Comparison of ENCODE assay signal across 8 cellular contexts in genomic region chr22:28801845-28802594, GRCh38. TPM values are rescaled to one million over a fixed set of nuclear protein-coding genes. Genes with fewer than 3 reads are reported as not detected.
A peak's percentile ranks its signal among the peaks of the same experiment; 100 is the strongest.
DNase-seq lines count a peak whose midpoint lies in the region; ATAC-seq and TF ChIP-seq lines count a peak whose summit lies in the region.

No MANE protein-coding gene starts in this region.

- H3K4me3 Mint-ChIP-seq in activated naive CD4-positive, alpha-beta T cell treated with anti-CD3 and anti-CD28 coated beads, Interleukin-2, amount 10 ng/mL, durations not matched to agents 7 days and 5 days = peak overlapping the region; percentile 84
- H3K4me3 Mint-ChIP-seq in WTC11 = peak overlapping the region; percentile 51

- H3K4me1 ChIP-seq in thyroid gland = peaks cover 19 to 26% of the 10 kb centered on the region in 2 donors

- POLR2A ChIA-PET in WTC11 (lab: Charles Lee) = no interaction called here

- peak overlapping the region; percentile 91 for H3K27ac Mint-ChIP-seq in activated naive CD4-positive, alpha-beta T cell treated with anti-CD3 and anti-CD28 coated beads, Interleukin-2, amount 10 ng/mL, durations not matched to agents 7 days and 5 days
- H3K27ac Mint-ChIP-seq in WTC11 = peak overlapping the region; percentile 87

- H3K27me3 ChIP-seq in thyroid gland = no peaks in the 10 kb centered on the region

- H3K4me3 ChIP-seq in thyroid gland (replicated peaks in 1 of 3) = peak overlapping the region in 2 of 3 donors; percentile 7 to 95

- 43 to 52% methylated on average over 14 of the region's 14 CpGs for WGBS in thyroid gland, 2 donors

- TF ChIP-seq CTCF in WTC11 (IDR thresholded peaks at IDR 0.05) (no peak), thyroid gland (IDR thresholded peaks at IDR 0.05) (no peak)

- ATAC-seq in WTC11 (no peak), left colon (peak; percentile 12), GM18498 (IDR thresholded peaks at IDR 0.05; ENCODE audit: unreplicated experiment) (no peak), HG03565 (IDR thresholded peaks at IDR 0.05; ENCODE audit: unreplicated experiment) (no peak)

- peaks cover 61% of the 10 kb centered on the region for H3K36me3 Mint-ChIP-seq in activated naive CD4-positive, alpha-beta T cell treated with anti-CD3 and anti-CD28 coated beads, Interleukin-2, amount 10 ng/mL, durations not matched to agents 7 days and 5 days
- peaks cover 24% of the 10 kb centered on the region for H3K36me3 Mint-ChIP-seq in WTC11

- H3K9me3 ChIP-seq in thyroid gland = no peaks in the 10 kb centered on the region

- peaks cover 44% of the 10 kb centered on the region for H3K4me1 Mint-ChIP-seq in activated naive CD4-positive, alpha-beta T cell treated with anti-CD3 and anti-CD28 coated beads, Interleukin-2, amount 10 ng/mL, durations not matched to agents 7 days and 5 days
- peaks cover 32% of the 10 kb centered on the region for H3K4me1 Mint-ChIP-seq in WTC11

- H3K36me3 ChIP-seq in thyroid gland = peaks cover 3 to 24% of the 10 kb centered on the region in 2 donors

- CTCF ChIA-PET in activated naive CD4-positive, alpha-beta T cell treated with anti-CD3 and anti-CD28 coated beads, Interleukin-2, amount 10 ng/mL, durations not matched to agents 7 days and 5 days (lab: Charles Lee) = interaction anchor here (1.2 to 4.1 kb wide), 5 partner anchors 9 to 27 kb away, joined by 3 to 34 read pairs (median 7); no protein-coding TSS in a partner anchor
- CTCF ChIA-PET in WTC11 (lab: Charles Lee) = interaction anchor here (0.8 kb wide), 1 partner anchor 235 kb away, joined by 3 read pairs; no protein-coding TSS in a partner anchor

- intact Hi-C loops in left colon (cut with DNase I, micrococcal nuclease) (no loop called here), thyroid gland (cut with DNase I) (no loop called here)

- TF ChIP-seq POLR2A in thyroid gland (IDR thresholded peaks at IDR 0.05) = peak in 1 of 2 donors; percentile 44

- peaks cover 3% of the 10 kb centered on the region for H3K27me3 Mint-ChIP-seq in activated naive CD4-positive, alpha-beta T cell treated with anti-CD3 and anti-CD28 coated beads, Interleukin-2, amount 10 ng/mL, durations not matched to agents 7 days and 5 days
- H3K27me3 Mint-ChIP-seq in WTC11 (ENCODE audit: low read depth) = no peaks in the 10 kb centered on the region

- H3K9me3 Mint-ChIP-seq in activated naive CD4-positive, alpha-beta T cell treated with anti-CD3 and anti-CD28 coated beads, Interleukin-2, amount 10 ng/mL, durations not matched to agents 7 days and 5 days = no peaks in the 10 kb centered on the region
- H3K9me3 Mint-ChIP-seq in WTC11 = no peaks in the 10 kb centered on the region

- peak overlapping the region; percentile 98 to 100 (median 99) for H3K27ac ChIP-seq in thyroid gland

- DNase-seq in activated naive CD4-positive, alpha-beta T cell treated with anti-CD3 and anti-CD28 coated beads, Interleukin-2, amount 10 ng/mL, durations not matched to agents 7 days and 5 days = peak; percentile 41
- no peak for DNase-seq in activated naive CD4-positive, alpha-beta T cell treated with Interleukin-2 at 50 U/mL for 16 hours
- DNase-seq in WTC11 (ENCODE audit: low spot score) = no peak
- DNase-seq in left colon = peak in 1 of 2 donors; percentile 68
- DNase-seq in thyroid gland = peak; percentile 62 to 63
- DNase-seq in superior temporal gyrus (ENCODE audit: extremely low spot score) = no peak

TF ChIP-seq in WTC11, 78 proteins besides CTCF, POLR2A, EP300 and RAD21:
- TF ChIP-seq STAT6 (CRISPR knock-in tag; conservative IDR thresholded peaks at IDR 0.05; ENCODE audit: low read depth) (no peak), CREM (CRISPR knock-in tag; IDR thresholded peaks at IDR 0.05) (no peak), CREB1 (CRISPR knock-in tag; IDR thresholded peaks at IDR 0.05) (no peak)

RNA-seq across cellular contexts. Expression of gene XBP1, which starts 1.7 kb away (rescaled TPM):
- total RNA-seq in WTC11 (2021) (104 to 127 TPM (median 107 TPM) in 3 replicates), left colon (100 to 1,000 TPM; 206 to 255 TPM), thyroid gland (100 to 1,000 TPM; 301 to 513 (median 421) TPM)

RNA-seq across cellular contexts. Expression of gene CCDC117, which starts 29.5 kb away (rescaled TPM):
- total RNA-seq in WTC11 (2021) = 39.0 to 47.4 TPM (median 46.9 TPM) in 3 replicates
- 10 to 100 TPM; 15.2 to 17.0 TPM for total RNA-seq in left colon
- 10 to 100 TPM; 21.2 to 40.2 (median 26.5) TPM for total RNA-seq in thyroid gland

Comparison
In these comparisons a context has a peak if more than half of its experiments do, and no peak if none do; other contexts are left out.
1. DNase-seq: peak in activated naive CD4-positive, alpha-beta T cell treated with anti-CD3 and anti-CD28 coated beads, Interleukin-2, amount 10 ng/mL, durations not matched to agents 7 days and 5 days (single experiment) and thyroid gland (2 of 2); none in activated naive CD4-positive, alpha-beta T cell treated with Interleukin-2 at 50 U/mL for 16 hours (single experiment), WTC11 (single experiment) and superior temporal gyrus (single experiment).